1 cellular context compared by ENCODE assay signal in genomic region chr21:37378700-37379139, GRCh38.
TF ChIP-seq lines count a peak whose summit lies in the region.

No MANE protein-coding gene starts in this region.

TF ChIP-seq in K562, 482 proteins besides CTCF, POLR2A, EP300 and RAD21 (continued from another document and continues in another):
- TF ChIP-seq MGA (IDR thresholded peaks at IDR 0.05) (0 out of 2 replicates have a peak, but pooled peaks have one; percentile 54), CC2D1A (IDR thresholded peaks at IDR 0.05) (peak; percentile 67), POLR2AphosphoS5 (IDR thresholded peaks at IDR 0.05; ENCODE audit: control insufficient read depth, insufficient read depth, low read depth, low read length) (0 out of 2 replicates have a peak, but pooled peaks have one; percentile 15), NFIX (CRISPR knock-in tag; IDR thresholded peaks at IDR 0.05; ENCODE audit: low read depth) (no peak), NCOR1 (IDR thresholded peaks at IDR 0.05) (peak; percentile 40), ELF1 (tag; IDR thresholded peaks at IDR 0.05) (peak; percentile 42; the same call in 1 of the 2 replicates), ARID3A (IDR thresholded peaks at IDR 0.05; ENCODE audit: borderline replicate concordance, low read depth, low read length) (peak; percentile 78; the same call in 1 of the 2 replicates), ARHGAP35 (IDR thresholded peaks at IDR 0.05; ENCODE audit: partially characterized antibody) (peak; percentile 68), TOE1 (IDR thresholded peaks at IDR 0.05; ENCODE audit: borderline replicate concordance) (0 out of 2 replicates have a peak, but pooled peaks have one; percentile 55), TOE1 (CRISPR knock-in tag; IDR thresholded peaks at IDR 0.05; ENCODE audit: borderline replicate concordance, low read depth) (no peak), ETV5 (CRISPR knock-in tag; IDR thresholded peaks at IDR 0.05; ENCODE audit: low read depth) (peak; percentile 40; the same call in 1 of the 2 replicates), NKRF (IDR thresholded peaks at IDR 0.05; ENCODE audit: borderline replicate concordance) (peak; percentile 74; the same call in 1 of the 2 replicates), ZEB2 (IDR thresholded peaks at IDR 0.05) (peak; percentile 78; the same call in 1 of the 2 replicates), MYBL2 (IDR thresholded peaks at IDR 0.05; ENCODE audit: low read depth) (peak; percentile 93), MYBL2 (CRISPR knock-in tag; IDR thresholded peaks at IDR 0.05; ENCODE audit: borderline replicate concordance) (no peak), HLTF (IDR thresholded peaks at IDR 0.05) (peak; percentile 94; the same call in 1 of the 2 replicates), RBFOX2 (IDR thresholded peaks at IDR 0.05; ENCODE audit: low read depth, low read length) (no peak), RAD51 (IDR thresholded peaks at IDR 0.05; ENCODE audit: borderline replicate concordance, low read depth) (peak; percentile 58; the same call in 1 of the 2 replicates), BDP1 (IDR thresholded peaks at IDR 0.05; ENCODE audit: insufficient read depth, insufficient read length) (no peak), BRD9 (IDR thresholded peaks at IDR 0.05; ENCODE audit: low read depth, partially characterized antibody) (peak; percentile 59), ARNT (IDR thresholded peaks at IDR 0.05) (peak in 1 of 2 experiments; percentile 81; a peak in 1 of 4 replicates), ETV1 (tag; conservative IDR thresholded peaks at IDR 0.05; ENCODE audit: low read depth) (peak; percentile 66), ARID1B (IDR thresholded peaks at IDR 0.05) (peak; percentile 73), ZNF184 (CRISPR knock-in tag; IDR thresholded peaks at IDR 0.05) (no peak), PHB2 (IDR thresholded peaks at IDR 0.05; ENCODE audit: low read depth) (peak; percentile 16; the same call in 1 of the 2 replicates), EP400 (IDR thresholded peaks at IDR 0.05) (peak; percentile 81; the same call in 1 of the 2 replicates), USF2 (CRISPR knock-in tag; IDR thresholded peaks at IDR 0.05) (peak; percentile 44), FOXM1 (IDR thresholded peaks at IDR 0.05; ENCODE audit: low read depth) (peak; percentile 91), FOXM1 (CRISPR knock-in tag; IDR thresholded peaks at IDR 0.05; ENCODE audit: low read depth) (no peak), RNF2 (IDR thresholded peaks at IDR 0.05) (peak; percentile 21; the same call in 1 of the 2 replicates), SMARCA5 (IDR thresholded peaks at IDR 0.05) (0 out of 2 replicates have a peak, but pooled peaks have one; percentile 37), L3MBTL2 (IDR thresholded peaks at IDR 0.05) (peak; percentile 35; the same call in 1 of the 2 replicates), ZNF780A (CRISPR knock-in tag; IDR thresholded peaks at IDR 0.05) (no peak), EHMT2 (IDR thresholded peaks at IDR 0.05) (peak; percentile 89), NFRKB (IDR thresholded peaks at IDR 0.05; ENCODE audit: low read depth) (0 out of 2 replicates have a peak, but pooled peaks have one; percentile 11), ZNF592 (IDR thresholded peaks at IDR 0.05) (peak; percentile 43; the same call in 1 of the 2 replicates), GTF2F1 (IDR thresholded peaks at IDR 0.05; ENCODE audit: low read depth, low read length) (no peak), TRIM25 (IDR thresholded peaks at IDR 0.05; ENCODE audit: borderline replicate concordance) (peak; percentile 90; the same call in 1 of the 2 replicates), STAT5A (IDR thresholded peaks at IDR 0.05; ENCODE audit: borderline replicate concordance, low read length) (no peak), CTBP1 (IDR thresholded peaks at IDR 0.05; ENCODE audit: borderline replicate concordance) (peak; percentile 77; the same call in 1 of the 2 replicates)
